In genomic region chr1:161691846-161692245, GRCh38 we compare ENCODE assay signal across 17 cellular contexts. TPM values are rescaled to one million over a fixed set of nuclear protein-coding genes. Genes with fewer than 3 reads are reported as not detected.
DNase-seq lines count a peak whose midpoint lies in the region; ATAC-seq and TF ChIP-seq lines count a peak whose summit lies in the region.
"Had no signal": no experiment of that assay in that cellular context is flagged by ENCODE, and none has a peak within 500 bp of the region (broad histone marks: within the 10 kb centered on the region; RNA-seq: fewer than 3 reads in every experiment).

No MANE protein-coding gene starts in this region.

- intact Hi-C loops in CD14-positive monocyte (cut with micrococcal nuclease) (no loop called here), mammary epithelial cell (cut with micrococcal nuclease) (no loop called here)

- H3K27ac Mint-ChIP-seq in CD14-positive monocyte: no peak overlapping the region
- peak overlapping the region; percentile 64 for H3K27ac Mint-ChIP-seq in nephron progenitor cell
- H3K27ac Mint-ChIP-seq: CD4-positive, alpha-beta T cell; HFFc6 had no signal

- H3K27me3 Mint-ChIP-seq in CD14-positive monocyte (ENCODE audit: low read depth in 3 of 3) (peaks cover 46 to 88% (median 71%) of the 10 kb centered on the region in 3 donors), nephron progenitor cell (ENCODE audit: low read depth, poor library complexity) (peaks cover 53% of the 10 kb centered on the region)

- no peak overlapping the region for H3K27ac ChIP-seq in HEK293 (ENCODE audit: extremely low read depth, low read depth, low read length)
- H3K27ac ChIP-seq in mammary epithelial cell (ENCODE audit: insufficient read depth, low read depth, low read length): no peak overlapping the region
- H3K27ac ChIP-seq: BLaER1 treated with 17β-estradiol and CSF1 and Interleukin-3, amounts not matched to agents 10 nM and 100 nM; HL-60 had no signal

- no peak for TF ChIP-seq CTCF in CD14-positive monocyte (IDR thresholded peaks at IDR 0.05)
- no peak for TF ChIP-seq CTCF in HEK293 (tag by site-specific recombination; IDR thresholded peaks at IDR 0.05)
- no peak for TF ChIP-seq CTCF in mammary epithelial cell (conservative IDR thresholded peaks at IDR 0.05 in 1 of 2, IDR thresholded peaks at IDR 0.05 in 1 of 2; ENCODE audit: extremely low read depth in 1 of 2, insufficient read depth in 1 of 2, low read depth in 1 of 2, low read length in 2 of 2)
- no peak for TF ChIP-seq CTCF in nephron progenitor cell (IDR thresholded peaks at IDR 0.05)

- peaks cover 3 to 19% (median 18%) of the 10 kb centered on the region in 7 donors for H3K9me3 Mint-ChIP-seq in CD14-positive monocyte
- H3K9me3 Mint-ChIP-seq in nephron progenitor cell: peaks cover 27% of the 10 kb centered on the region
- H3K9me3 Mint-ChIP-seq: CD4-positive, alpha-beta T cell had no signal

- H3K4me1 Mint-ChIP-seq in CD14-positive monocyte (no peaks in the 10 kb centered on the region), nephron progenitor cell (peaks cover 6% of the 10 kb centered on the region)

- in situ Hi-C loops in mammary epithelial cell (cut with MboI; ENCODE audit: low sequenced_read_pairs in 2 of 2): no loop called here

- H3K4me1 ChIP-seq in HEK293 (ENCODE audit: control insufficient read depth, insufficient read depth, low read length) (0 out of 2 replicates have a peak, but pooled peaks cover 2% of the 10 kb centered on the region), mammary epithelial cell (ENCODE audit: insufficient read depth, low read length) (peaks cover 10% of the 10 kb centered on the region)
- H3K4me1 ChIP-seq: BLaER1 treated with 17β-estradiol and CSF1 and Interleukin-3, amounts not matched to agents 10 nM and 100 nM had no signal

- dilution Hi-C loops in mammary epithelial cell (cut with HindIII; ENCODE audit: low sequenced_read_pairs): no loop called here

- BruUV-seq in mammary epithelial cell (replicated peaks; lab: Mats Ljungman, UMichigan): no TSS peak

- no peak overlapping the region for H3K4me2 ChIP-seq in mammary epithelial cell (ENCODE audit: insufficient read depth, low read depth, low read length)
- H3K4me2 ChIP-seq: BLaER1 treated with 17β-estradiol and CSF1 and Interleukin-3, amounts not matched to agents 10 nM and 100 nM had no signal

- H3K79me2 ChIP-seq in mammary epithelial cell (ENCODE audit: insufficient read depth, low read length): no peaks in the 10 kb centered on the region

- CTCF ChIA-PET in HEK293 (lab: Yijun Ruan, JAX): no interaction called here
- CTCF ChIA-PET in mammary epithelial cell (lab: Charles Lee; ENCODE audit: low non-redundant PET): no interaction called here

- H3K36me3 Mint-ChIP-seq in CD14-positive monocyte (peaks cover 0 to 5% of the 10 kb centered on the region in 2 donors), nephron progenitor cell (ENCODE audit: low read depth) (no peaks in the 10 kb centered on the region)

- H3K4me3 ChIP-seq in HEK293 (ENCODE audit: low read depth, low read length) (no peak overlapping the region), mammary epithelial cell (replicated peaks in 1 of 3; ENCODE audit: insufficient read depth in 1 of 3, low read depth in 2 of 3, low read length in 3 of 3) (no peak overlapping the region)
- H3K4me3 ChIP-seq: BLaER1 treated with 17β-estradiol and CSF1 and Interleukin-3, amounts not matched to agents 10 nM and 100 nM had no signal

- H2AFZ ChIP-seq in mammary epithelial cell (ENCODE audit: low read depth, low read length): peak overlapping the region; percentile 63

- H4K20me1 ChIP-seq in mammary epithelial cell (ENCODE audit: insufficient read depth, low read length): no peaks in the 10 kb centered on the region
- H4K20me1 ChIP-seq: BLaER1 treated with 17β-estradiol and CSF1 and Interleukin-3, amounts not matched to agents 10 nM and 100 nM had no signal

- peak overlapping the region; percentile 24 to 67 for H3K4me3 Mint-ChIP-seq in CD14-positive monocyte
- no peak overlapping the region for H3K4me3 Mint-ChIP-seq in nephron progenitor cell
- H3K4me3 Mint-ChIP-seq: CD4-positive, alpha-beta T cell; HFFc6 had no signal

- WGBS in mammary epithelial cell (ENCODE audit: low coverage, missing lambda C conversion rate): 48% methylated on average over 3 of the region's 3 CpGs

- no peaks in the 10 kb centered on the region for H3K9me3 ChIP-seq in HEK293 (ENCODE audit: control insufficient read depth, insufficient read depth, low read depth, low read length)
- no peaks in the 10 kb centered on the region for H3K9me3 ChIP-seq in mammary epithelial cell (replicated peaks; ENCODE audit: insufficient read depth, low read length)

- H3K9ac ChIP-seq in mammary epithelial cell (ENCODE audit: insufficient read depth, low read length): no peak overlapping the region
- H3K9ac ChIP-seq: BLaER1 treated with 17β-estradiol and CSF1 and Interleukin-3, amounts not matched to agents 10 nM and 100 nM had no signal

- no peaks in the 10 kb centered on the region for H3K27me3 ChIP-seq in mammary epithelial cell (ENCODE audit: insufficient read depth, low read length)

- DNase-seq in CD14-positive monocyte (ENCODE audit: low spot score) (no peak), mammary epithelial cell (peak; percentile 73), nephron progenitor cell (no peak), H4 (ENCODE audit: low spot score) (no peak), NCI-H2171 treated with DMSO at 0.1 percent for 48 hours (lab: John Stamatoyannopoulos, UW) (no peak)
- DNase-seq: ACHN; CD4-positive, alpha-beta T cell; DMS79 treated with DMSO at 0.1 percent for 48 hours; EL; H7; HFFc6; Kasumi-1 had no signal

- ATAC-seq in HG03378 (IDR thresholded peaks at IDR 0.05; ENCODE audit: unreplicated experiment): no peak

- POLR2A ChIA-PET in HEK293 (lab: Yijun Ruan, JAX): interaction anchor here (0.6 to 1.1 kb wide), 2 partner anchors 10 to 35 kb away, joined by 3 to 4 read pairs; no protein-coding TSS in a partner anchor

- H3K36me3 ChIP-seq in HEK293 (ENCODE audit: control insufficient read depth in 2 of 2, insufficient read depth in 1 of 2, low read length in 2 of 2) (no peaks in the 10 kb centered on the region), mammary epithelial cell (ENCODE audit: insufficient read depth, low read length) (no peaks in the 10 kb centered on the region)
- H3K36me3 ChIP-seq: BLaER1 treated with 17β-estradiol and CSF1 and Interleukin-3, amounts not matched to agents 10 nM and 100 nM had no signal

TF ChIP-seq in HEK293, 187 proteins besides CTCF, POLR2A, EP300 and RAD21:
- TF ChIP-seq ZNF514 (tag by site-specific recombination; IDR thresholded peaks at IDR 0.05): no peak
- TF ChIP-seq PRDM1 (tag by site-specific recombination; IDR thresholded peaks at IDR 0.05): peak; percentile 59
TF ChIP-seq in HEK293: peak in this region for 1.

RNA-seq across cellular contexts. Expression of gene FCRLA, which starts 15.2 kb away (rescaled TPM):
- polyA plus RNA-seq in CD14-positive monocyte: under 1 TPM; 0.39 to 0.51 TPM
- total RNA-seq in mammary epithelial cell: 1 to 10 TPM in 1 of 2 donors, under 1 TPM in 1; 0.67 to 4.4 TPM
- 3.5 TPM for polyA plus RNA-seq in mammary epithelial cell
- polyA minus RNA-seq in mammary epithelial cell: 0.41 TPM
- total RNA-seq in H4 (2014; rRNA removed; shearing (Covaris generic)): not detected in 2 replicates
- total RNA-seq: CD4-positive, alpha-beta T cell; H7 had no signal

RNA-seq across cellular contexts. Expression of gene FCGR2B, which starts 28.9 kb away (rescaled TPM):
- polyA plus RNA-seq in CD14-positive monocyte (10 to 100 TPM; 12.1 to 41.5 TPM), mammary epithelial cell (not detected)
- total RNA-seq in mammary epithelial cell: not detected
- polyA minus RNA-seq in mammary epithelial cell: not detected
- not detected in 2 replicates for total RNA-seq in H4 (2014; rRNA removed; shearing (Covaris generic))
- total RNA-seq: A172, H7, HFFc6 had no signal

RNA-seq across cellular contexts. Expression of gene FCRLB, which starts 29.5 kb away (rescaled TPM):
- polyA plus RNA-seq in CD14-positive monocyte: under 1 TPM; 0.36 to 0.39 TPM
- 1 to 10 TPM in 1 of 2 donors, under 1 TPM in 1; 0.67 to 1.1 TPM for total RNA-seq in mammary epithelial cell
- polyA plus RNA-seq in mammary epithelial cell: 0.93 TPM
- 2.0 TPM for polyA minus RNA-seq in mammary epithelial cell
- total RNA-seq in H4 (2014; rRNA removed; shearing (Covaris generic)): 0.45 and 0.51 TPM in 2 replicates

RNA-seq across cellular contexts. Expression of gene DUSP12, which starts 57.7 kb away (rescaled TPM):
- polyA plus RNA-seq in CD14-positive monocyte (10 to 100 TPM; 30.5 to 32.0 TPM), mammary epithelial cell (21.4 TPM)
- 10 to 100 TPM; 22.3 to 32.4 TPM for total RNA-seq in mammary epithelial cell
- 1.4 TPM for polyA minus RNA-seq in mammary epithelial cell
- 42.5 and 44.2 TPM in 2 replicates for total RNA-seq in H4 (2014; rRNA removed; shearing (Covaris generic))
